Comparison of ENCODE assay signal across 1 cellular context in genomic region chrX:9786839-9787635, GRCh38.
TF ChIP-seq lines count a peak whose summit lies in the region.

No MANE protein-coding gene starts in this region.

TF ChIP-seq in HepG2, 621 proteins besides CTCF, POLR2A, EP300 and RAD21:
- TF ChIP-seq CHCHD3 (CRISPR knock-in tag; IDR thresholded peaks at IDR 0.05) (no peak), ZFP62 (CRISPR knock-in tag; IDR thresholded peaks at IDR 0.05) (no peak), IKZF4 (CRISPR knock-in tag; IDR thresholded peaks at IDR 0.05; ENCODE audit: borderline replicate concordance, low read depth, not compliant biosample characterization) (no peak), ZNF431 (CRISPR knock-in tag; IDR thresholded peaks at IDR 0.05; ENCODE audit: borderline replicate concordance, low read depth) (no peak), ZNF816 (CRISPR knock-in tag; IDR thresholded peaks at IDR 0.05; ENCODE audit: borderline replicate concordance) (no peak), TEF (CRISPR knock-in tag; IDR thresholded peaks at IDR 0.05) (no peak), HHEX (CRISPR knock-in tag; IDR thresholded peaks at IDR 0.05) (no peak), RAD51 (IDR thresholded peaks at IDR 0.05; ENCODE audit: borderline replicate concordance) (no peak), ZFP41 (CRISPR knock-in tag; IDR thresholded peaks at IDR 0.05; ENCODE audit: borderline replicate concordance) (no peak), ZNF768 (CRISPR knock-in tag; IDR thresholded peaks at IDR 0.05) (no peak), TCF7L2 (IDR thresholded peaks at IDR 0.05; ENCODE audit: low read depth, low read length) (no peak), ZBTB39 (CRISPR knock-in tag; IDR thresholded peaks at IDR 0.05) (no peak), JUNB (CRISPR knock-in tag; IDR thresholded peaks at IDR 0.05; ENCODE audit: borderline replicate concordance) (no peak), PBX2 (CRISPR knock-in tag; IDR thresholded peaks at IDR 0.05) (no peak), HNRNPLL (IDR thresholded peaks at IDR 0.05; ENCODE audit: low read depth, low read length, poor library complexity, severe bottlenecking) (peak; percentile 47), ZNF772 (CRISPR knock-in tag; IDR thresholded peaks at IDR 0.05) (no peak), KLF9 (CRISPR knock-in tag; IDR thresholded peaks at IDR 0.05; ENCODE audit: low read depth) (no peak), ZNF570 (CRISPR knock-in tag; IDR thresholded peaks at IDR 0.05; ENCODE audit: borderline replicate concordance) (no peak), MTA1 (CRISPR knock-in tag; IDR thresholded peaks at IDR 0.05; ENCODE audit: borderline replicate concordance) (no peak), ARNTL (CRISPR knock-in tag; IDR thresholded peaks at IDR 0.05) (no peak), ZBTB37 (CRISPR knock-in tag; IDR thresholded peaks at IDR 0.05) (no peak), MYC (CRISPR knock-in tag; IDR thresholded peaks at IDR 0.05; ENCODE audit: borderline replicate concordance) (no peak), RARA (CRISPR knock-in tag; IDR thresholded peaks at IDR 0.05) (no peak), ZNF619 (CRISPR knock-in tag; IDR thresholded peaks at IDR 0.05) (no peak), GLI4 (CRISPR knock-in tag; IDR thresholded peaks at IDR 0.05; ENCODE audit: borderline replicate concordance) (no peak), ZNF891 (CRISPR knock-in tag; IDR thresholded peaks at IDR 0.05) (no peak), ZNF674 (CRISPR knock-in tag; IDR thresholded peaks at IDR 0.05; ENCODE audit: low read depth) (no peak), KDM5B (CRISPR knock-in tag; IDR thresholded peaks at IDR 0.05; ENCODE audit: borderline replicate concordance) (0 out of 2 replicates have a peak, but pooled peaks have one; percentile 20), ZFY (CRISPR knock-in tag; IDR thresholded peaks at IDR 0.05) (peak; percentile 36; the same call in 1 of the 2 replicates), ZNF678 (CRISPR knock-in tag; IDR thresholded peaks at IDR 0.05) (no peak), ETS1 (CRISPR knock-in tag; IDR thresholded peaks at IDR 0.05) (no peak), GABPB1 (CRISPR knock-in tag; IDR thresholded peaks at IDR 0.05) (0 out of 2 replicates have a peak, but pooled peaks have one; percentile 12), ZNF687 (CRISPR knock-in tag; IDR thresholded peaks at IDR 0.05) (0 out of 2 replicates have a peak, but pooled peaks have one; percentile 17), ZFX (CRISPR knock-in tag; IDR thresholded peaks at IDR 0.05; ENCODE audit: low read depth) (peak; percentile 47; the same call in 1 of the 2 replicates), BCL3 (CRISPR knock-in tag; IDR thresholded peaks at IDR 0.05) (no peak), MED8 (CRISPR knock-in tag; IDR thresholded peaks at IDR 0.05; ENCODE audit: insufficient replicate concordance) (no peak), ZNF724P (CRISPR knock-in tag; IDR thresholded peaks at IDR 0.05; ENCODE audit: borderline replicate concordance) (no peak)
TF ChIP-seq in HepG2: peak in this region for 6.
